26 cellular contexts compared by ENCODE assay signal in the genomic region with DNA sequence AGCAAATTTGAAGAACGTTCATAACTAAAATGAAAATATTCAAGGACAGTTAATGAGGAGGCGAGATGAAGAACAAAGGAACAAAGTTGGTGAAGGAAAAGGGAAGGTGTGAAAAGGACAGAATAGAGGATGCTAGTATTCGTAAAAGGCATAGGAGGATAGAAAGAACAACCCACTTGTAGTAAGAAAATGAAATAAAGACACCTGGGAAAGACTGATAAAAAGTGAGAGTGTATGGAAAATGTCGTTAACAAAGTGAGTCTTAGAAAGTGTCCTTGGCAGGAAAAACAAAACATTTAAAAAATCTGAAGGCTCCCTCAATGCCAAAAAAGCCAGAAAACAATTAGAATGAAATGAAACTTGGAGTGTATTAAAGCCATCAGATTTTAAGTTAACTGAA. TPM values are rescaled to one million over a fixed set of nuclear protein-coding genes. Genes with fewer than 3 reads are reported as not detected.
DNase-seq lines count a peak whose midpoint lies in the region; ATAC-seq, FAIRE-seq and TF ChIP-seq lines count a peak whose summit lies in the region.
"Had no signal": no experiment of that assay in that cellular context is flagged by ENCODE, and none has a peak within 500 bp of the region (broad histone marks: within the 10 kb centered on the region; RNA-seq: fewer than 3 reads in every experiment).

No MANE protein-coding gene starts in this region.

- H3K4me1 ChIP-seq in mammary epithelial cell (ENCODE audit: insufficient read depth, low read length) (no peaks in the 10 kb centered on the region), K562 (replicated peaks in 1 of 2; ENCODE audit: control insufficient read depth in 2 of 2, insufficient read depth in 2 of 2, low read length in 2 of 2) (no peaks in the 10 kb centered on the region; a peak in 1 of 5 replicates)
- H3K4me1 ChIP-seq: BE2C had no signal

- no peak for TF ChIP-seq RAD21 in K562 (CRISPR knock-in tag; conservative IDR thresholded peaks at IDR 0.05 in 1 of 2, IDR thresholded peaks at IDR 0.05 in 1 of 2)

- H3K27ac ChIP-seq in mammary epithelial cell (ENCODE audit: insufficient read depth, low read depth, low read length) (no peak overlapping the region), K562 (ENCODE audit: extremely low read depth, low read depth, low read length) (no peak overlapping the region)
- H3K27ac ChIP-seq: BLaER1 had no signal

- no peak for TF ChIP-seq EP300 in K562 (IDR thresholded peaks at IDR 0.05; ENCODE audit: low read length)

- H3K27me3 ChIP-seq in mammary epithelial cell (ENCODE audit: insufficient read depth, low read length): no peaks in the 10 kb centered on the region
- no peaks in the 10 kb centered on the region for H3K27me3 ChIP-seq in K562 (ENCODE audit: control insufficient read depth in 2 of 2, insufficient read depth in 2 of 2, low read length in 2 of 2)
- H3K27me3 ChIP-seq: BE2C, BLaER1 had no signal

- H3K9ac ChIP-seq in mammary epithelial cell (ENCODE audit: insufficient read depth, low read length) (no peak overlapping the region), K562 (ENCODE audit: insufficient read depth in 1 of 2, low read depth in 2 of 2, low read length in 2 of 2) (no peak overlapping the region; a peak in 1 of 4 replicates)
- H3K9ac ChIP-seq: BLaER1 had no signal

- CTCF ChIA-PET in MCF 10A (lab: Yijun Ruan, JAX) (no interaction called here), mammary epithelial cell (lab: Charles Lee; ENCODE audit: low non-redundant PET) (no interaction called here), K562 (lab: Yijun Ruan, JAX; ENCODE audit: low intra/inter-chr PET ratio) (no interaction called here)

- TF ChIP-seq CTCF in MCF 10A (IDR thresholded peaks at IDR 0.05; ENCODE audit: unreplicated experiment): no peak
- TF ChIP-seq CTCF in mammary epithelial cell (conservative IDR thresholded peaks at IDR 0.05 in 1 of 2, IDR thresholded peaks at IDR 0.05 in 1 of 2; ENCODE audit: extremely low read depth in 1 of 2, insufficient read depth in 1 of 2, low read depth in 1 of 2, low read length in 2 of 2): no peak
- no peak for TF ChIP-seq CTCF in K562 (IDR thresholded peaks at IDR 0.05 in 2 of 3, conservative IDR thresholded peaks at IDR 0.05 in 1 of 3; ENCODE audit: insufficient read depth in 2 of 3, low read depth in 1 of 3, low read length in 3 of 3)

- dilution Hi-C loops in mammary epithelial cell (cut with HindIII; ENCODE audit: low sequenced_read_pairs): no loop called here

- no peak overlapping the region for H3K4me3 Mint-ChIP-seq in MCF 10A (ENCODE audit: unreplicated experiment)
- H3K4me3 Mint-ChIP-seq: CD14-positive monocyte; CD4-positive, alpha-beta memory T cell; CD8-positive, alpha-beta memory T cell had no signal

- POLR2A ChIA-PET in MCF 10A (lab: Yijun Ruan, JAX) (no interaction called here), K562 (lab: Yijun Ruan, JAX) (no interaction called here)

- FAIRE-seq in K562 (lab: Jason Lieb, UNC): no peak
- FAIRE-seq: A204.1, GM12878, GM12892, GM18507 had no signal

- WGBS in mammary epithelial cell (ENCODE audit: low coverage, missing lambda C conversion rate): 91% methylated on average over 4 of the region's 4 CpGs
- WGBS in K562 (ENCODE audit: insufficient coverage, low coverage, missing lambda C conversion rate): 35% methylated on average over 4 of the region's 4 CpGs

- H3K9me3 ChIP-seq in mammary epithelial cell (replicated peaks; ENCODE audit: insufficient read depth, low read length) (no peaks in the 10 kb centered on the region), K562 (replicated peaks; ENCODE audit: control insufficient read depth, insufficient read depth, low read depth, low read length) (no peaks in the 10 kb centered on the region)
- H3K9me3 ChIP-seq: BE2C, BLaER1 had no signal

- H3K9me1 ChIP-seq in K562 (ENCODE audit: control insufficient read depth, insufficient read depth, low read length): no peaks in the 10 kb centered on the region

- peaks cover 6% of the 10 kb centered on the region for H3K4me1 Mint-ChIP-seq in MCF 10A (ENCODE audit: insufficient read depth, unreplicated experiment)

- peak overlapping the region; percentile 20 for H3K27ac Mint-ChIP-seq in MCF 10A (ENCODE audit: low read depth, unreplicated experiment)
- H3K27ac Mint-ChIP-seq: CD14-positive monocyte; CD4-positive, alpha-beta memory T cell; CD4-positive, CD25-positive, alpha-beta regulatory T cell; CD8-positive, alpha-beta memory T cell had no signal

- BruUV-seq in MCF 10A (replicated peaks; lab: Mats Ljungman, UMichigan) (no TSS peak), mammary epithelial cell (replicated peaks; lab: Mats Ljungman, UMichigan) (no TSS peak), K562 (replicated peaks; lab: Mats Ljungman, UMichigan) (no TSS peak)

- intact Hi-C loops in MCF 10A (cut with micrococcal nuclease): no loop called here
- intact Hi-C loops in mammary epithelial cell (cut with micrococcal nuclease): no loop called here
- intact Hi-C loops in K562 (cut with micrococcal nuclease): loop anchor here (10.0 kb wide), 1 partner anchor 206 kb away; a partner anchor contains a TSS

- H3K79me2 ChIP-seq in mammary epithelial cell (ENCODE audit: insufficient read depth, low read length) (no peaks in the 10 kb centered on the region), K562 (ENCODE audit: control insufficient read depth, insufficient read depth, low read length) (no peaks in the 10 kb centered on the region)

- in situ Hi-C loops in mammary epithelial cell (cut with MboI; ENCODE audit: low sequenced_read_pairs in 2 of 2): no loop called here
- in situ Hi-C loops in K562 (cut with MboI): no loop called here

- no peak overlapping the region for H3K4me3 ChIP-seq in mammary epithelial cell (replicated peaks in 1 of 3; ENCODE audit: insufficient read depth in 1 of 3, low read depth in 2 of 3, low read length in 3 of 3)
- H3K4me3 ChIP-seq in K562: no peak overlapping the region
- H3K4me3 ChIP-seq: BLaER1, GM12878 had no signal

- DNase-seq in MCF 10A (ENCODE audit: unreplicated experiment) (no peak), mammary epithelial cell (no peak), K562 (ENCODE audit: extremely low read depth in 1 of 4, low spot score in 3 of 4) (no peak), NCI-H2196 treated with DMSO at 0.1 percent for 48 hours (lab: John Stamatoyannopoulos, UW; ENCODE audit: unreplicated experiment) (no peak)
- DNase-seq: 8988T; ACHN; BE2C; C1 segment of cervical spinal cord; CD4-positive, alpha-beta memory T cell; CD4-positive, CD25-positive, alpha-beta regulatory T cell; CD8-positive, alpha-beta memory T cell; COR-L47; DMS 273 treated with DMSO at 0.1 percent for 48 hours; DMS153; DMS53; DMS79; DND-41; EL; GDM1 had no signal

- H2AFZ ChIP-seq in mammary epithelial cell (ENCODE audit: low read depth, low read length) (no peak overlapping the region), K562 (ENCODE audit: low read depth, low read length) (no peak overlapping the region)

- no peaks in the 10 kb centered on the region for H3K27me3 Mint-ChIP-seq in MCF 10A (ENCODE audit: insufficient read depth, unreplicated experiment)
- H3K27me3 Mint-ChIP-seq: CD4-positive, alpha-beta memory T cell; CD4-positive, CD25-positive, alpha-beta regulatory T cell had no signal

- H3K4me2 ChIP-seq in mammary epithelial cell (ENCODE audit: insufficient read depth, low read depth, low read length) (no peak overlapping the region), K562 (ENCODE audit: insufficient read depth, low read length) (no peak overlapping the region)
- H3K4me2 ChIP-seq: BLaER1 had no signal

- H3K36me3 ChIP-seq in mammary epithelial cell (ENCODE audit: insufficient read depth, low read length) (peaks cover 5% of the 10 kb centered on the region), K562 (ENCODE audit: control insufficient read depth, insufficient read depth, low read length) (no peaks in the 10 kb centered on the region)
- H3K36me3 ChIP-seq: BE2C had no signal

- H4K20me1 ChIP-seq in mammary epithelial cell (ENCODE audit: insufficient read depth, low read length): no peaks in the 10 kb centered on the region
- H4K20me1 ChIP-seq in K562 (replicated peaks; ENCODE audit: control insufficient read depth, insufficient read depth, low read length): no peaks in the 10 kb centered on the region
- H4K20me1 ChIP-seq: BLaER1 had no signal

- ATAC-seq in K562 (no peak), HG03108 (IDR thresholded peaks at IDR 0.05; ENCODE audit: unreplicated experiment) (no peak)
- ATAC-seq: GM12878 had no signal

- H3K36me3 Mint-ChIP-seq in MCF 10A (ENCODE audit: insufficient read depth, unreplicated experiment): peaks cover 44% of the 10 kb centered on the region
- H3K36me3 Mint-ChIP-seq: CD14-positive monocyte; CD4-positive, alpha-beta memory T cell had no signal

- no peaks in the 10 kb centered on the region for H3K9me3 Mint-ChIP-seq in MCF 10A (ENCODE audit: unreplicated experiment)
- H3K9me3 Mint-ChIP-seq: CD4-positive, alpha-beta memory T cell; CD4-positive, CD25-positive, alpha-beta regulatory T cell; CD8-positive, alpha-beta memory T cell had no signal

- no peak for TF ChIP-seq POLR2A in K562 (conservative IDR thresholded peaks at IDR 0.05)

RNA-seq across cellular contexts. Expression of a gene that starts 29.6 kb away (rescaled TPM):
- total RNA-seq in MCF 10A (2022) (14.2 and 25.7 TPM in 2 replicates), mammary epithelial cell (10 to 100 TPM; 23.6 to 50.5 TPM), K562 (2014; rRNA removed) (23.9 and 26.4 TPM in 2 replicates), K562 (2014; rRNA removed; fragmentation: Illumina TruSeq; extraction: Trizol) (34.0 TPM in 2 replicates), K562 (2015; rRNA removed; fragmentation: Illumina TruSeq; extraction: Trizol) (38.9 and 40.5 TPM in 2 replicates), K562 (2021) (33.0 and 33.8 TPM in 2 replicates)
- polyA plus RNA-seq in mammary epithelial cell (24.2 TPM), K562 (2011; rRNA removed) (16.9 and 22.4 TPM in 2 replicates), K562 (2014; fragmentation: Illumina TruSeq; extraction: Trizol) (22.8 and 30.9 TPM in 2 replicates), K562 (2014; fragmentation: Nextera tagmentation; extraction: Ambion mirVana) (10 to 100 TPM; 11.9 to 13.4 TPM), K562 (2014; rRNA removed) (18.0 and 18.7 TPM in 2 replicates)
- 35.7 TPM for polyA minus RNA-seq in mammary epithelial cell
- 53.8 and 57.1 TPM in 2 replicates for total RNA-seq in K562 (2011; cell fraction: chromatin; rRNA removed; ENCODE audit: low replicate concordance)
- 29.0 and 32.2 TPM in 2 replicates for total RNA-seq in K562 (2011; cell fraction: nucleolus; rRNA removed)
- 34.5 and 41.2 TPM in 2 replicates for total RNA-seq in K562 (2011; cell fraction: nucleoplasm; rRNA removed)
- polyA plus RNA-seq in K562 (2011; cell fraction: cytosol; rRNA removed): 13.3 and 18.4 TPM in 2 replicates
- 12.9 and 17.7 TPM in 2 replicates for polyA plus RNA-seq in K562 (2011; cell fraction: nucleus; rRNA removed)
- polyA plus RNA-seq in K562 (2012): 20.5 and 21.0 TPM in 2 replicates
- 29.5 and 40.3 TPM in 2 replicates for polyA minus RNA-seq in K562 (2011; rRNA and poly(A)+ RNA removed)
- polyA minus RNA-seq in K562 (2011; cell fraction: cytosol; rRNA and poly(A)+ RNA removed): 24.2 and 28.1 TPM in 2 replicates
- polyA minus RNA-seq in K562 (2011; cell fraction: nucleus; rRNA and poly(A)+ RNA removed): 17.8 and 38.4 TPM in 2 replicates
